ENCODE assay signal across 1 cellular context in the genomic region with DNA sequence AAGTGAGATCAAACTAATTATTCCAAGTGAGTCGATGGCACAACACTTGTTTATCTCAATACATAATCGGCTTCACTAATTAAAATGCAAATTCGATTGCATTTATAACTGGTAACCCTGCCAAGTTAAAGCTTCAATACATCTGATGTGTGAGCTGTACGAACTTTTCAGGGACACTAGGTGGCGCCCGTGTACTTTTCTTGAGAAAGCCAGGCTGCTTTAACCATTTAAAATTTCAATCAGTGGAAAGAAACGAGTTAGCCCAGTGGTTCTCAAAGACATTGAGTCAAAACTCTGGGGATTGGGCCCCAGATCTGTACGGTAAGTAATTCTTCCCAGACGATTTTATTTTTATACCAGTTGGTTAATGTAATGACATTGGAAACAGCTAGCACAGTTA.
A peak's percentile ranks its signal among the peaks of the same experiment; 100 is the strongest.
TF ChIP-seq lines count a peak whose summit lies in the region.

No MANE protein-coding gene starts in this region.

TF ChIP-seq in HepG2, 621 proteins besides CTCF, POLR2A, EP300 and RAD21 (continued from another document and continues in another):
- TF ChIP-seq, protein P1, sequence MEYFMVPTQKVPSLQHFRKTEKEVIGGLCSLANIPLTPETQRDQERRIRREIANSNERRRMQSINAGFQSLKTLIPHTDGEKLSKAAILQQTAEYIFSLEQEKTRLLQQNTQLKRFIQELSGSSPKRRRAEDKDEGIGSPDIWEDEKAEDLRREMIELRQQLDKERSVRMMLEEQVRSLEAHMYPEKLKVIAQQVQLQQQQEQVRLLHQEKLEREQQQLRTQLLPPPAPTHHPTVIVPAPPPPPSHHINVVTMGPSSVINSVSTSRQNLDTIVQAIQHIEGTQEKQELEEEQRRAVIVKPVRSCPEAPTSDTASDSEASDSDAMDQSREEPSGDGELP (IDR thresholded peaks at IDR 0.05; ENCODE audit: borderline replicate concordance, low read depth): no peak
- TF ChIP-seq ZNF850 (CRISPR knock-in tag; conservative IDR thresholded peaks at IDR 0.05): no peak
- TF ChIP-seq, protein P2, sequence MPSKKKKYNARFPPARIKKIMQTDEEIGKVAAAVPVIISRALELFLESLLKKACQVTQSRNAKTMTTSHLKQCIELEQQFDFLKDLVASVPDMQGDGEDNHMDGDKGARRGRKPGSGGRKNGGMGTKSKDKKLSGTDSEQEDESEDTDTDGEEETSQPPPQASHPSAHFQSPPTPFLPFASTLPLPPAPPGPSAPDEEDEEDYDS (CRISPR knock-in tag; IDR thresholded peaks at IDR 0.05): peak; percentile 25; the same call in 1 of the 2 replicates
- 0 out of 2 replicates have a peak, but pooled peaks have one; percentile 17 for TF ChIP-seq BCL6 (CRISPR knock-in tag; IDR thresholded peaks at IDR 0.05)
- TF ChIP-seq GATAD2A (CRISPR knock-in tag; IDR thresholded peaks at IDR 0.05): 0 out of 2 replicates have a peak, but pooled peaks have one; percentile 20
- TF ChIP-seq GTF3A (CRISPR knock-in tag; conservative IDR thresholded peaks at IDR 0.05): no peak
- TF ChIP-seq, protein P3, sequence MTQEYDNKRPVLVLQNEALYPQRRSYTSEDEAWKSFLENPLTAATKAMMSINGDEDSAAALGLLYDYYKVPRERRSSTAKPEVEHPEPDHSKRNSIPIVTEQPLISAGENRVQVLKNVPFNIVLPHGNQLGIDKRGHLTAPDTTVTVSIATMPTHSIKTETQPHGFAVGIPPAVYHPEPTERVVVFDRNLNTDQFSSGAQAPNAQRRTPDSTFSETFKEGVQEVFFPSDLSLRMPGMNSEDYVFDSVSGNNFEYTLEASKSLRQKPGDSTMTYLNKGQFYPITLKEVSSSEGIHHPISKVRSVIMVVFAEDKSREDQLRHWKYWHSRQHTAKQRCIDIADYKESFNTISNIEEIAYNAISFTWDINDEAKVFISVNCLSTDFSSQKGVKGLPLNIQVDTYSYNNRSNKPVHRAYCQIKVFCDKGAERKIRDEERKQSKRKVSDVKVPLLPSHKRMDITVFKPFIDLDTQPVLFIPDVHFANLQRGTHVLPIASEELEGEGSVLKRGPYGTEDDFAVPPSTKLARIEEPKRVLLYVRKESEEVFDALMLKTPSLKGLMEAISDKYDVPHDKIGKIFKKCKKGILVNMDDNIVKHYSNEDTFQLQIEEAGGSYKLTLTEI (CRISPR knock-in tag; conservative IDR thresholded peaks at IDR 0.05): no peak
- no peak for TF ChIP-seq ZNF563 (CRISPR knock-in tag; IDR thresholded peaks at IDR 0.05)
- 0 out of 2 replicates have a peak, but pooled peaks have one; percentile 36 for TF ChIP-seq SMAD3 (CRISPR knock-in tag; IDR thresholded peaks at IDR 0.05)
- no peak for TF ChIP-seq NFKBIZ (CRISPR knock-in tag; IDR thresholded peaks at IDR 0.05)
- TF ChIP-seq CCDC6 (CRISPR knock-in tag; IDR thresholded peaks at IDR 0.05): no peak
- TF ChIP-seq ZNF160 (CRISPR knock-in tag; IDR thresholded peaks at IDR 0.05): no peak
- peak; percentile 87 for TF ChIP-seq SMC3 (IDR thresholded peaks at IDR 0.05; ENCODE audit: low read length)
- no peak for TF ChIP-seq ZFY (CRISPR knock-in tag; IDR thresholded peaks at IDR 0.05)
- no peak for TF ChIP-seq ZSCAN22 (CRISPR knock-in tag; IDR thresholded peaks at IDR 0.05)
- TF ChIP-seq ZNF569 (CRISPR knock-in tag; IDR thresholded peaks at IDR 0.05; ENCODE audit: borderline replicate concordance): no peak
- TF ChIP-seq ZNF772 (CRISPR knock-in tag; IDR thresholded peaks at IDR 0.05): 0 out of 2 replicates have a peak, but pooled peaks have one; percentile 28
- no peak for TF ChIP-seq ZC3H4 (CRISPR knock-in tag; IDR thresholded peaks at IDR 0.05; ENCODE audit: borderline replicate concordance)
- TF ChIP-seq ZNF431 (CRISPR knock-in tag; IDR thresholded peaks at IDR 0.05; ENCODE audit: borderline replicate concordance, low read depth): no peak
- TF ChIP-seq ZNF317 (CRISPR knock-in tag; IDR thresholded peaks at IDR 0.05): no peak
- no peak for TF ChIP-seq ZNF703 (CRISPR knock-in tag; IDR thresholded peaks at IDR 0.05; ENCODE audit: borderline replicate concordance)
- TF ChIP-seq, protein P4, sequence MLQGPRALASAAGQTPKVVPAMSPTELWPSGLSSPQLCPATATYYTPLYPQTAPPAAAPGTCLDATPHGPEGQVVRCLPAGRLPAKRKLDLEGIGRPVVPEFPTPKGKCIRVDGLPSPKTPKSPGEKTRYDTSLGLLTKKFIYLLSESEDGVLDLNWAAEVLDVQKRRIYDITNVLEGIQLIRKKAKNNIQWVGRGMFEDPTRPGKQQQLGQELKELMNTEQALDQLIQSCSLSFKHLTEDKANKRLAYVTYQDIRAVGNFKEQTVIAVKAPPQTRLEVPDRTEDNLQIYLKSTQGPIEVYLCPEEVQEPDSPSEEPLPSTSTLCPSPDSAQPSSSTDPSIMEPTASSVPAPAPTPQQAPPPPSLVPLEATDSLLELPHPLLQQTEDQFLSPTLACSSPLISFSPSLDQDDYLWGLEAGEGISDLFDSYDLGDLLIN (CRISPR knock-in tag; IDR thresholded peaks at IDR 0.05; ENCODE audit: borderline replicate concordance): no peak
- TF ChIP-seq, protein P5, sequence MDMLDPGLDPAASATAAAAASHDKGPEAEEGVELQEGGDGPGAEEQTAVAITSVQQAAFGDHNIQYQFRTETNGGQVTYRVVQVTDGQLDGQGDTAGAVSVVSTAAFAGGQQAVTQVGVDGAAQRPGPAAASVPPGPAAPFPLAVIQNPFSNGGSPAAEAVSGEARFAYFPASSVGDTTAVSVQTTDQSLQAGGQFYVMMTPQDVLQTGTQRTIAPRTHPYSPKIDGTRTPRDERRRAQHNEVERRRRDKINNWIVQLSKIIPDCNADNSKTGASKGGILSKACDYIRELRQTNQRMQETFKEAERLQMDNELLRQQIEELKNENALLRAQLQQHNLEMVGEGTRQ (IDR thresholded peaks at IDR 0.05; ENCODE audit: low read depth, low read length): no peak
- TF ChIP-seq, protein P5 (CRISPR knock-in tag; IDR thresholded peaks at IDR 0.05; ENCODE audit: borderline replicate concordance): no peak
- no peak for TF ChIP-seq EED (CRISPR knock-in tag; IDR thresholded peaks at IDR 0.05)
- TF ChIP-seq ESRRA (CRISPR knock-in tag; IDR thresholded peaks at IDR 0.05; ENCODE audit: low read depth): no peak
- no peak for TF ChIP-seq MED13 (CRISPR knock-in tag; IDR thresholded peaks at IDR 0.05)
- no peak for TF ChIP-seq CCAR2 (optimal IDR thresholded peaks at IDR 0.05; ENCODE audit: low read depth, low read length)
- TF ChIP-seq, protein P6, sequence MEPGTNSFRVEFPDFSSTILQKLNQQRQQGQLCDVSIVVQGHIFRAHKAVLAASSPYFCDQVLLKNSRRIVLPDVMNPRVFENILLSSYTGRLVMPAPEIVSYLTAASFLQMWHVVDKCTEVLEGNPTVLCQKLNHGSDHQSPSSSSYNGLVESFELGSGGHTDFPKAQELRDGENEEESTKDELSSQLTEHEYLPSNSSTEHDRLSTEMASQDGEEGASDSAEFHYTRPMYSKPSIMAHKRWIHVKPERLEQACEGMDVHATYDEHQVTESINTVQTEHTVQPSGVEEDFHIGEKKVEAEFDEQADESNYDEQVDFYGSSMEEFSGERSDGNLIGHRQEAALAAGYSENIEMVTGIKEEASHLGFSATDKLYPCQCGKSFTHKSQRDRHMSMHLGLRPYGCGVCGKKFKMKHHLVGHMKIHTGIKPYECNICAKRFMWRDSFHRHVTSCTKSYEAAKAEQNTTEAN (CRISPR knock-in tag; conservative IDR thresholded peaks at IDR 0.05): no peak
- no peak for TF ChIP-seq SMAD1 (CRISPR knock-in tag; IDR thresholded peaks at IDR 0.05; ENCODE audit: borderline replicate concordance, low read depth)
- no peak for TF ChIP-seq PCBP1 (IDR thresholded peaks at IDR 0.05; ENCODE audit: borderline replicate concordance, low read depth, low read length)
- 0 out of 2 replicates have a peak, but pooled peaks have one; percentile 29 for TF ChIP-seq MIER2 (CRISPR knock-in tag; IDR thresholded peaks at IDR 0.05)
- TF ChIP-seq, protein P7, sequence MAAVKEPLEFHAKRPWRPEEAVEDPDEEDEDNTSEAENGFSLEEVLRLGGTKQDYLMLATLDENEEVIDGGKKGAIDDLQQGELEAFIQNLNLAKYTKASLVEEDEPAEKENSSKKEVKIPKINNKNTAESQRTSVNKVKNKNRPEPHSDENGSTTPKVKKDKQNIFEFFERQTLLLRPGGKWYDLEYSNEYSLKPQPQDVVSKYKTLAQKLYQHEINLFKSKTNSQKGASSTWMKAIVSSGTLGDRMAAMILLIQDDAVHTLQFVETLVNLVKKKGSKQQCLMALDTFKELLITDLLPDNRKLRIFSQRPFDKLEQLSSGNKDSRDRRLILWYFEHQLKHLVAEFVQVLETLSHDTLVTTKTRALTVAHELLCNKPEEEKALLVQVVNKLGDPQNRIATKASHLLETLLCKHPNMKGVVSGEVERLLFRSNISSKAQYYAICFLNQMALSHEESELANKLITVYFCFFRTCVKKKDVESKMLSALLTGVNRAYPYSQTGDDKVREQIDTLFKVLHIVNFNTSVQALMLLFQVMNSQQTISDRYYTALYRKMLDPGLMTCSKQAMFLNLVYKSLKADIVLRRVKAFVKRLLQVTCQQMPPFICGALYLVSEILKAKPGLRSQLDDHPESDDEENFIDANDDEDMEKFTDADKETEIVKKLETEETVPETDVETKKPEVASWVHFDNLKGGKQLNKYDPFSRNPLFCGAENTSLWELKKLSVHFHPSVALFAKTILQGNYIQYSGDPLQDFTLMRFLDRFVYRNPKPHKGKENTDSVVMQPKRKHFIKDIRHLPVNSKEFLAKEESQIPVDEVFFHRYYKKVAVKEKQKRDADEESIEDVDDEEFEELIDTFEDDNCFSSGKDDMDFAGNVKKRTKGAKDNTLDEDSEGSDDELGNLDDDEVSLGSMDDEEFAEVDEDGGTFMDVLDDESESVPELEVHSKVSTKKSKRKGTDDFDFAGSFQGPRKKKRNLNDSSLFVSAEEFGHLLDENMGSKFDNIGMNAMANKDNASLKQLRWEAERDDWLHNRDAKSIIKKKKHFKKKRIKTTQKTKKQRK (IDR thresholded peaks at IDR 0.05; ENCODE audit: low read length): no peak
- no peak for TF ChIP-seq ZNF558 (CRISPR knock-in tag; IDR thresholded peaks at IDR 0.05; ENCODE audit: borderline replicate concordance)
- no peak for TF ChIP-seq NFE2L1 (CRISPR knock-in tag; IDR thresholded peaks at IDR 0.05; ENCODE audit: borderline replicate concordance)
- TF ChIP-seq ZNF121 (CRISPR knock-in tag; IDR thresholded peaks at IDR 0.05): no peak
- 0 out of 2 replicates have a peak, but pooled peaks have one; percentile 29 for TF ChIP-seq ZNF24 (IDR thresholded peaks at IDR 0.05)
- TF ChIP-seq, protein P8, sequence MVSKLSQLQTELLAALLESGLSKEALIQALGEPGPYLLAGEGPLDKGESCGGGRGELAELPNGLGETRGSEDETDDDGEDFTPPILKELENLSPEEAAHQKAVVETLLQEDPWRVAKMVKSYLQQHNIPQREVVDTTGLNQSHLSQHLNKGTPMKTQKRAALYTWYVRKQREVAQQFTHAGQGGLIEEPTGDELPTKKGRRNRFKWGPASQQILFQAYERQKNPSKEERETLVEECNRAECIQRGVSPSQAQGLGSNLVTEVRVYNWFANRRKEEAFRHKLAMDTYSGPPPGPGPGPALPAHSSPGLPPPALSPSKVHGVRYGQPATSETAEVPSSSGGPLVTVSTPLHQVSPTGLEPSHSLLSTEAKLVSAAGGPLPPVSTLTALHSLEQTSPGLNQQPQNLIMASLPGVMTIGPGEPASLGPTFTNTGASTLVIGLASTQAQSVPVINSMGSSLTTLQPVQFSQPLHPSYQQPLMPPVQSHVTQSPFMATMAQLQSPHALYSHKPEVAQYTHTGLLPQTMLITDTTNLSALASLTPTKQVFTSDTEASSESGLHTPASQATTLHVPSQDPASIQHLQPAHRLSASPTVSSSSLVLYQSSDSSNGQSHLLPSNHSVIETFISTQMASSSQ (IDR thresholded peaks at IDR 0.05; ENCODE audit: low read depth): no peak
- TF ChIP-seq, protein P8 (CRISPR knock-in tag; IDR thresholded peaks at IDR 0.05; ENCODE audit: borderline replicate concordance): no peak
- TF ChIP-seq, protein P9, sequence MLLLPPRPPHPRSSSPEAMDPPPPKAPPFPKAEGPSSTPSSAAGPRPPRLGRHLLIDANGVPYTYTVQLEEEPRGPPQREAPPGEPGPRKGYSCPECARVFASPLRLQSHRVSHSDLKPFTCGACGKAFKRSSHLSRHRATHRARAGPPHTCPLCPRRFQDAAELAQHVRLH (CRISPR knock-in tag; IDR thresholded peaks at IDR 0.05; ENCODE audit: borderline replicate concordance, low read depth): no peak
- TF ChIP-seq RFX3 (CRISPR knock-in tag; IDR thresholded peaks at IDR 0.05): 0 out of 2 replicates have a peak, but pooled peaks have one; percentile 17
- TF ChIP-seq, protein P10, sequence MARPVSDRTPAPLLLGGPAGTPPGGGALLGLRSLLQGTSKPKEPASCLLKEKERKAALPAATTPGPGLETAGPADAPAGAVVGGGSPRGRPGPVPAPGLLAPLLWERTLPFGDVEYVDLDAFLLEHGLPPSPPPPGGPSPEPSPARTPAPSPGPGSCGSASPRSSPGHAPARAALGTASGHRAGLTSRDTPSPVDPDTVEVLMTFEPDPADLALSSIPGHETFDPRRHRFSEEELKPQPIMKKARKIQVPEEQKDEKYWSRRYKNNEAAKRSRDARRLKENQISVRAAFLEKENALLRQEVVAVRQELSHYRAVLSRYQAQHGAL (CRISPR knock-in tag; IDR thresholded peaks at IDR 0.05; ENCODE audit: not compliant biosample characterization): no peak
- no peak for TF ChIP-seq SUZ12 (IDR thresholded peaks at IDR 0.05; ENCODE audit: low read depth, low read length)
- no peak for TF ChIP-seq ZNF260 (CRISPR knock-in tag; IDR thresholded peaks at IDR 0.05; ENCODE audit: borderline replicate concordance, low read depth)
